17 cellular contexts compared by ENCODE assay signal in the genomic region with DNA sequence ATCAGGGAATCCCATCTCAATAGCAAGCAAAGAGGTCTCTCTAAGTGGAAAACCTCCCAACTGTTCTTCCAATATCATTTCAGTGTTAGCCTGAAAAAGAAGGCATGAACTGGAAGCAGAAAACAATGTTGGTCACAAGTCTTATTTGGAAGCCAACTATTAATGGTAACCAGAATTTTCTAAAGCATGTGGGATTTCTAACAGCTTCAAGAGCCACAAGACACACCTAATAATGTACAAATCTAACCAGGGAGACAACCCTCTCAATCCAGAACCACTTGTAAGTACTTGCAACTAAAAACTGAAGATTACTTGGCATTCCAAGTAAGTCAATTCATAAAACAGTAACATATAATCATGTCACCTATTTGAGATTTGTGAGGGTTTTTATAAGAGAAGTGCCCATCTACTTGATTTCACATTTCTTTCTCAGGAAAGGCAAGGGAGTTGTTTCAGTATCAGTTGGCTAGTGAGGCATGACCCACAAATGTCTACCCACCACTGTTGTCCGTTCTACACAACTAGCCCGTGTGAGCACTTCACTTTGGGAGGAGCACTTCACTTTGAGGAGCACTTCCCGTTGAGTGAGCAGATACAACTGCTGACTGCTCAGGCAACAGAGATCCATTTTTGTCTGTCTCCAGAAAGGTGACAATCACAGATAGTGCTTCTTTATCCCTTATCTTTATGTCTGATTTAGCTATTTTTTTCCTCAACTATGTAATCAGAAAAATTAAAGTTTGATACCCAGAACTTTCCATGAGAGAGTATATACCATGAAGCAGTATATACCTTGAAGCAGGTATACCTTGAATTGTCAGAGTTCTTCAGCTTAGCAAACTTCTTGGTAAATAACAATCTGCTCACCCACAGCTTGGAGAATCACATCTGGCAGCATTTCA. TPM values are rescaled to one million over a fixed set of nuclear protein-coding genes. Genes with fewer than 3 reads are reported as not detected.
A peak's percentile ranks its signal among the peaks of the same experiment; 100 is the strongest.
DNase-seq lines count a peak whose midpoint lies in the region; ATAC-seq and TF ChIP-seq lines count a peak whose summit lies in the region.
"Had no signal": no experiment of that assay in that cellular context is flagged by ENCODE, and none has a peak within 500 bp of the region (broad histone marks: within the 10 kb centered on the region; RNA-seq: fewer than 3 reads in every experiment).

No MANE protein-coding gene starts in this region.

- H3K9ac ChIP-seq in SK-N-MC (ENCODE audit: insufficient read length) (no peak overlapping the region), skeletal muscle satellite cell (ENCODE audit: low read depth, low read length) (no peak overlapping the region)

- no peak overlapping the region for H3K4me3 ChIP-seq in CD8-positive, alpha-beta T cell (ENCODE audit: low read depth, low read length)
- H3K4me3 ChIP-seq in SK-N-MC (no peak overlapping the region), skeletal muscle satellite cell (ENCODE audit: low read length) (no peak overlapping the region)
- H3K4me3 ChIP-seq: esophagus squamous epithelium had no signal

- H3K9me3 Mint-ChIP-seq in CD8-positive, alpha-beta T cell, result no peaks in the 10 kb centered on the region
- no peaks in the 10 kb centered on the region for H3K9me3 Mint-ChIP-seq in activated naive CD4-positive, alpha-beta T cell treated with anti-CD3 and anti-CD28 coated beads for 36 hours
- H3K9me3 Mint-ChIP-seq: stimulated activated naive CD8-positive, alpha-beta T cell treated with anti-CD3 and anti-CD28 coated beads, Interleukin-15, amount 100 ng/mL, for 72 hours had no signal

- H3K4me3 Mint-ChIP-seq in CD8-positive, alpha-beta T cell, result no peak overlapping the region
- no peak overlapping the region for H3K4me3 Mint-ChIP-seq in activated naive CD4-positive, alpha-beta T cell treated with anti-CD3 and anti-CD28 coated beads for 36 hours
- H3K4me3 Mint-ChIP-seq: stimulated activated naive CD8-positive, alpha-beta T cell treated with anti-CD3 and anti-CD28 coated beads, Interleukin-15, amount 100 ng/mL, for 72 hours had no signal

- DNase-seq in CD8-positive, alpha-beta T cell, result no peak
- DNase-seq in SK-N-MC (ENCODE audit: low read depth, low spot score), result no peak
- no peak for DNase-seq in activated naive CD4-positive, alpha-beta T cell treated with anti-CD3 and anti-CD28 coated beads for 36 hours
- DNase-seq in activated naive CD4-positive, alpha-beta T cell (lab: John Stamatoyannopoulos, UW), result no peak
- DNase-seq: activated CD4-positive, alpha-beta T cell treated with anti-CD3 and anti-CD28 coated beads for 48 hours; activated naive CD4-positive, alpha-beta T cell treated with Interleukin-2 at 50 U/mL for 16 hours; DMS153; esophagus squamous epithelium; NCI-H146; NCI-H510A; SHP77; stimulated activated naive CD8-positive, alpha-beta T cell treated with anti-CD3 and anti-CD28 coated beads, Interleukin-15, amount 100 ng/mL, for 72 hours had no signal

- H3K27me3 ChIP-seq in CD8-positive, alpha-beta T cell (ENCODE audit: insufficient read depth, low read length), result no peaks in the 10 kb centered on the region
- no peaks in the 10 kb centered on the region for H3K27me3 ChIP-seq in layer of hippocampus (ENCODE audit: control insufficient read depth, insufficient read depth, low read length)
- no peaks in the 10 kb centered on the region for H3K27me3 ChIP-seq in skeletal muscle satellite cell (ENCODE audit: control insufficient read depth, insufficient read depth, low read length)
- H3K27me3 ChIP-seq: esophagus squamous epithelium had no signal

- no peak overlapping the region for H3K27ac ChIP-seq in CD8-positive, alpha-beta T cell (ENCODE audit: low read depth, low read length)
- peak overlapping the region; percentile 63 for H3K27ac ChIP-seq in SK-N-MC
- peak overlapping the region; percentile 40 for H3K27ac ChIP-seq in layer of hippocampus (ENCODE audit: low read depth, low read length)

- no peak for TF ChIP-seq CTCF in CD8-positive, alpha-beta T cell (IDR thresholded peaks at IDR 0.05)

- peak overlapping the region; percentile 32 for H3K27ac Mint-ChIP-seq in CD8-positive, alpha-beta T cell
- no peak overlapping the region for H3K27ac Mint-ChIP-seq in activated naive CD4-positive, alpha-beta T cell treated with anti-CD3 and anti-CD28 coated beads for 36 hours
- H3K27ac Mint-ChIP-seq: stimulated activated naive CD8-positive, alpha-beta T cell treated with anti-CD3 and anti-CD28 coated beads, Interleukin-15, amount 100 ng/mL, for 72 hours had no signal

- peaks cover 24% of the 10 kb centered on the region for H3K4me1 ChIP-seq in CD8-positive, alpha-beta T cell (ENCODE audit: insufficient read depth, low read length)
- H3K4me1 ChIP-seq in skeletal muscle satellite cell (ENCODE audit: control insufficient read depth, insufficient read depth, low read length), result peaks cover 26% of the 10 kb centered on the region

- H3K27me3 Mint-ChIP-seq in CD8-positive, alpha-beta T cell (ENCODE audit: low read depth), result no peaks in the 10 kb centered on the region
- no peaks in the 10 kb centered on the region for H3K27me3 Mint-ChIP-seq in activated naive CD4-positive, alpha-beta T cell treated with anti-CD3 and anti-CD28 coated beads for 36 hours (ENCODE audit: low read depth)
- H3K27me3 Mint-ChIP-seq: stimulated activated naive CD8-positive, alpha-beta T cell treated with anti-CD3 and anti-CD28 coated beads, Interleukin-15, amount 100 ng/mL, for 72 hours had no signal

- no peaks in the 10 kb centered on the region for H3K9me3 ChIP-seq in CD8-positive, alpha-beta T cell (ENCODE audit: low read length)
- H3K9me3 ChIP-seq in SK-N-MC (ENCODE audit: low read depth, low read length) (no peaks in the 10 kb centered on the region), skeletal muscle satellite cell (replicated peaks; ENCODE audit: low read length) (no peaks in the 10 kb centered on the region)
- H3K9me3 ChIP-seq: esophagus squamous epithelium had no signal

- H3K36me3 ChIP-seq in CD8-positive, alpha-beta T cell (ENCODE audit: insufficient read depth, low read length), result no peaks in the 10 kb centered on the region
- H3K36me3 ChIP-seq in SK-N-MC (ENCODE audit: insufficient read depth, low read length) (no peaks in the 10 kb centered on the region; the same call in 1 of the 2 replicates), skeletal muscle satellite cell (ENCODE audit: insufficient read depth, low read length) (no peaks in the 10 kb centered on the region)
- H3K36me3 ChIP-seq: esophagus squamous epithelium had no signal

- POLR2A ChIA-PET in CD8-positive, alpha-beta T cell (lab: Charles Lee), result interaction anchor here (1.0 kb wide), 1 partner anchor 11 kb away, joined by 3 read pairs; no protein-coding TSS in a partner anchor

- CTCF ChIA-PET in CD8-positive, alpha-beta T cell (lab: Charles Lee), result interaction anchor here (0.6 to 1.2 kb wide), 2 partner anchors 13 to 155 kb away, joined by 3 to 4 read pairs; no protein-coding TSS in a partner anchor
- CTCF ChIA-PET in activated naive CD4-positive, alpha-beta T cell treated with anti-CD3 and anti-CD28 coated beads for 36 hours (lab: Charles Lee), result interaction anchor here (1.4 to 1.5 kb wide), 2 partner anchors 10 to 131 kb away, joined by 3 read pairs; no protein-coding TSS in a partner anchor

- H3K4me2 ChIP-seq in skeletal muscle satellite cell (ENCODE audit: low read length), result peak overlapping the region; percentile 58

- peaks cover 18% of the 10 kb centered on the region for H3K36me3 Mint-ChIP-seq in CD8-positive, alpha-beta T cell
- H3K36me3 Mint-ChIP-seq in activated naive CD4-positive, alpha-beta T cell treated with anti-CD3 and anti-CD28 coated beads for 36 hours (ENCODE audit: low read depth), result peaks cover 9% of the 10 kb centered on the region

- ATAC-seq in CD8-positive, alpha-beta T cell, result no peak
- ATAC-seq in HG02852 (IDR thresholded peaks at IDR 0.05; ENCODE audit: unreplicated experiment) (no peak), GM19328 (IDR thresholded peaks at IDR 0.05; ENCODE audit: unreplicated experiment) (no peak)
- ATAC-seq: HCT116; stimulated activated naive CD8-positive, alpha-beta T cell treated with anti-CD3 and anti-CD28 coated beads, Interleukin-15, amount 100 ng/mL, for 72 hours had no signal

- intact Hi-C loops in CD8-positive, alpha-beta T cell (cut with DNase I, micrococcal nuclease), result no loop called here
- intact Hi-C loops in activated naive CD4-positive, alpha-beta T cell treated with anti-CD3 and anti-CD28 coated beads for 36 hours (cut with micrococcal nuclease), result no loop called here

- peaks cover 51% of the 10 kb centered on the region for H3K4me1 Mint-ChIP-seq in CD8-positive, alpha-beta T cell (ENCODE audit: low read depth)
- peaks cover 33% of the 10 kb centered on the region for H3K4me1 Mint-ChIP-seq in activated naive CD4-positive, alpha-beta T cell treated with anti-CD3 and anti-CD28 coated beads for 36 hours (ENCODE audit: low read depth)

RNA-seq across cellular contexts. Expression of gene STX6, which starts 11.1 kb away (rescaled TPM):
- 1 to 10 TPM; 4.9 to 5.2 TPM for total RNA-seq in CD8-positive, alpha-beta T cell
- 13.5 and 17.7 TPM in 2 replicates for total RNA-seq in skeletal muscle satellite cell (2012; rRNA removed)
- total RNA-seq in activated naive CD4-positive, alpha-beta T cell treated with anti-CD3 and anti-CD28 coated beads for 36 hours, result 10 to 100 TPM; 14.4 to 14.8 TPM

RNA-seq across cellular contexts. Expression of gene MR1, which starts 22.2 kb away (rescaled TPM):
- total RNA-seq in CD8-positive, alpha-beta T cell, result 10 to 100 TPM; 15.4 to 16.0 TPM
- 9.8 and 13.7 TPM in 2 replicates for total RNA-seq in skeletal muscle satellite cell (2012; rRNA removed)
- 10 to 100 TPM; 22.5 to 25.0 TPM for total RNA-seq in activated naive CD4-positive, alpha-beta T cell treated with anti-CD3 and anti-CD28 coated beads for 36 hours
